8 cellular contexts compared by ENCODE assay signal in genomic region chr16:31074814-31075183, GRCh38. TPM values are rescaled to one million over a fixed set of nuclear protein-coding genes. Genes with fewer than 3 reads are reported as not detected.
DNase-seq lines count a peak whose midpoint lies in the region; ATAC-seq and TF ChIP-seq lines count a peak whose summit lies in the region.

No MANE protein-coding gene starts in this region.

- TF ChIP-seq CTCF in adrenal gland (IDR thresholded peaks at IDR 0.05), result no peak
- TF ChIP-seq CTCF in thoracic aorta (IDR thresholded peaks at IDR 0.05), result no peak

- H3K36me3 Mint-ChIP-seq in activated CD4-positive, alpha-beta T cell treated with anti-CD3 and anti-CD28 coated beads for 36 hours (ENCODE audit: low read depth), result peaks cover 38% of the 10 kb centered on the region

- TF ChIP-seq POLR2A in adrenal gland (IDR thresholded peaks at IDR 0.05), result no peak

- peaks cover 0 to 36% of the 10 kb centered on the region in 2 donors for H3K36me3 ChIP-seq in adrenal gland (replicated peaks in 1 of 2)
- peaks cover 34% of the 10 kb centered on the region for H3K36me3 ChIP-seq in thoracic aorta

- 1 to 3% (median 1%) methylated on average over 7 of the region's 7 CpGs for WGBS in adrenal gland, 4 donors

- peaks cover 13 to 29% of the 10 kb centered on the region in 2 donors for H3K4me1 ChIP-seq in adrenal gland (replicated peaks in 1 of 2)
- peaks cover 14 to 29% of the 10 kb centered on the region in 2 donors for H3K4me1 ChIP-seq in thoracic aorta (ENCODE audit: control insufficient read depth in 1 of 2, low read depth in 2 of 2)

- POLR2A ChIA-PET in activated CD4-positive, alpha-beta T cell treated with anti-CD3 and anti-CD28 coated beads for 36 hours (lab: Charles Lee), result interaction anchor here (0.6 to 1.8 kb wide), 11 partner anchors 11 to 144 kb away, joined by 3 to 23 read pairs (median 4); partner anchors contain the start of genes FUS, KAT8 and STX4

- ATAC-seq in activated CD4-positive, alpha-beta T cell treated with anti-CD3 and anti-CD28 coated beads for 36 hours, result no peak
- ATAC-seq in thoracic aorta (ENCODE audit: insufficient number of reproducible peaks, low FRiP score, low read depth), result no peak
- ATAC-seq in GM21737 (IDR thresholded peaks at IDR 0.05; ENCODE audit: unreplicated experiment), result no peak
- no peak for ATAC-seq in HG02938 (IDR thresholded peaks at IDR 0.05; ENCODE audit: unreplicated experiment)

- peak overlapping the region; percentile 98 for H3K27ac Mint-ChIP-seq in activated CD4-positive, alpha-beta T cell treated with anti-CD3 and anti-CD28 coated beads for 36 hours

- H3K4me3 ChIP-seq in adrenal gland (peak overlapping the region; percentile 18 to 100 (median 94)), thoracic aorta (peak overlapping the region; percentile 97)

- peak overlapping the region; percentile 66 to 98 (median 91) for H3K27ac ChIP-seq in adrenal gland
- peak overlapping the region; percentile 94 for H3K27ac ChIP-seq in layer of hippocampus (ENCODE audit: low read depth, low read length)
- peak overlapping the region; percentile 94 for H3K27ac ChIP-seq in thoracic aorta

- H3K9me3 ChIP-seq in adrenal gland (replicated peaks in 1 of 3) (no peaks in the 10 kb centered on the region), thoracic aorta (no peaks in the 10 kb centered on the region)

- no peaks in the 10 kb centered on the region for H3K27me3 Mint-ChIP-seq in activated CD4-positive, alpha-beta T cell treated with anti-CD3 and anti-CD28 coated beads for 36 hours

- H3K27me3 ChIP-seq in adrenal gland (no peaks in the 10 kb centered on the region), layer of hippocampus (ENCODE audit: control insufficient read depth, insufficient read depth, low read length) (no peaks in the 10 kb centered on the region), thoracic aorta (replicated peaks; ENCODE audit: insufficient read depth) (no peaks in the 10 kb centered on the region)

- no peaks in the 10 kb centered on the region for H3K9me3 Mint-ChIP-seq in activated CD4-positive, alpha-beta T cell treated with anti-CD3 and anti-CD28 coated beads for 36 hours (ENCODE audit: low read depth)

- peaks cover 28% of the 10 kb centered on the region for H3K4me1 Mint-ChIP-seq in activated CD4-positive, alpha-beta T cell treated with anti-CD3 and anti-CD28 coated beads for 36 hours

- intact Hi-C loops in activated CD4-positive, alpha-beta T cell treated with anti-CD3 and anti-CD28 coated beads for 36 hours (cut with DNase I, micrococcal nuclease), result loop anchor here (1.0 to 5.0 kb wide), 19 partner anchors 20 to 627 kb away; partner anchors contain the start of genes ARMC5 (in 2 of the 2), KAT8 (in 2 of the 2), SETD1A (in 2 of the 2) and VKORC1 (in 2 of the 2)
- intact Hi-C loops in adrenal gland (cut with DNase I), result no loop called here

- CTCF ChIA-PET in activated CD4-positive, alpha-beta T cell treated with anti-CD3 and anti-CD28 coated beads for 36 hours (lab: Charles Lee), result interaction anchor here (0.9 to 2.3 kb wide), 7 partner anchors 20 to 794 kb away, joined by 3 to 15 read pairs (median 7); partner anchors contain the start of genes KAT8, STX4 and VKORC1

- H3K4me3 Mint-ChIP-seq in activated CD4-positive, alpha-beta T cell treated with anti-CD3 and anti-CD28 coated beads for 36 hours, result peak overlapping the region; percentile 97

- DNase-seq in activated CD4-positive, alpha-beta T cell treated with anti-CD3 and anti-CD28 coated beads for 36 hours, result no peak
- DNase-seq in activated CD4-positive, alpha-beta T cell treated with anti-CD3 and anti-CD28 coated beads, Interleukin-2, amount 50 U/mL, for 4 hours, result no peak
- no peak for DNase-seq in adrenal gland
- DNase-seq in thoracic aorta (ENCODE audit: low spot score), result no peak
- DNase-seq in COLO668 (lab: John Stamatoyannopoulos, UW; ENCODE audit: unreplicated experiment), result no peak

RNA-seq across cellular contexts. Expression of gene ZNF646, which starts 0.6 kb away (rescaled TPM):
- total RNA-seq in activated CD4-positive, alpha-beta T cell treated with anti-CD3 and anti-CD28 coated beads for 36 hours, result 10 to 100 TPM; 21.3 to 25.8 TPM
- total RNA-seq in adrenal gland, result 10 to 100 TPM; 11.8 to 17.8 (median 14.5) TPM
- 10 to 100 TPM in 1 of 3 donors, 1 to 10 TPM in 2; 3.1 to 15.4 (median 3.7) TPM for polyA plus RNA-seq in adrenal gland
- 10 to 100 TPM; 10.2 to 17.9 TPM for total RNA-seq in thoracic aorta

RNA-seq across cellular contexts. Expression of gene ZNF668, which starts 0.8 kb away (rescaled TPM):
- total RNA-seq in activated CD4-positive, alpha-beta T cell treated with anti-CD3 and anti-CD28 coated beads for 36 hours, result 1 to 10 TPM; 9.2 to 9.9 TPM
- 10 to 100 TPM; 10.6 to 29.5 (median 12.7) TPM for total RNA-seq in adrenal gland
- 10 to 100 TPM in 2 of 3 donors, 1 to 10 TPM in 1; 6.2 to 19.5 (median 11.7) TPM for polyA plus RNA-seq in adrenal gland
- total RNA-seq in thoracic aorta, result 10 to 100 TPM; 10.3 to 14.5 TPM

RNA-seq across cellular contexts. Expression of gene PRSS53, which starts 13.9 kb away (rescaled TPM):
- 1 to 10 TPM; 4.0 to 9.2 TPM for total RNA-seq in activated CD4-positive, alpha-beta T cell treated with anti-CD3 and anti-CD28 coated beads for 36 hours
- total RNA-seq in adrenal gland (1 to 10 TPM in 4 of 8 donors, under 1 TPM in 4; 0.18 to 3.0 (median 1.0) TPM), thoracic aorta (10 to 100 TPM; 10.6 to 13.7 TPM)
- 10 to 100 TPM in 1 of 3 donors, 1 to 10 TPM in 1, under 1 TPM in 1; 0.29 to 11.0 (median 3.1) TPM for polyA plus RNA-seq in adrenal gland

RNA-seq across cellular contexts. Expression of gene VKORC1, which starts 19.8 kb away (rescaled TPM):
- total RNA-seq in activated CD4-positive, alpha-beta T cell treated with anti-CD3 and anti-CD28 coated beads for 36 hours, result 10 to 100 TPM; 59.6 to 64.2 TPM
- total RNA-seq in adrenal gland (100 to 1,000 TPM in 7 of 8 donors, 10 to 100 TPM in 1; 63.5 to 267 (median 155) TPM), thoracic aorta (100 to 1,000 TPM in 1 of 2 donors, 10 to 100 TPM in 1; 88.7 to 187 TPM)
- 100 to 1,000 TPM in 1 of 3 donors, 10 to 100 TPM in 2; 69.5 to 120 (median 82.1) TPM for polyA plus RNA-seq in adrenal gland

RNA-seq across cellular contexts. Expression of gene BCKDK, which starts 33.4 kb away (rescaled TPM):
- 10 to 100 TPM; 50.0 to 53.3 TPM for total RNA-seq in activated CD4-positive, alpha-beta T cell treated with anti-CD3 and anti-CD28 coated beads for 36 hours
- total RNA-seq in adrenal gland (100 to 1,000 TPM in 5 of 8 donors, 10 to 100 TPM in 3; 61.3 to 181 (median 105) TPM), thoracic aorta (10 to 100 TPM; 35.1 to 58.5 TPM)
- polyA plus RNA-seq in adrenal gland, result 10 to 100 TPM; 30.6 to 32.1 (median 30.6) TPM

Comparison
In these comparisons a context has a peak if more than half of its experiments do, and no peak if none do; other contexts are left out.
1. intact Hi-C loops: an anchor here in activated CD4-positive, alpha-beta T cell treated with anti-CD3 and anti-CD28 coated beads for 36 hours (1.0 to 5.0 kb wide); none called in adrenal gland.